Comparison of ENCODE assay signal across 8 cellular contexts in genomic region chr2:84458436-84459027, GRCh38. TPM values are rescaled to one million over a fixed set of nuclear protein-coding genes. Genes with fewer than 3 reads are reported as not detected.
DNase-seq lines count a peak whose midpoint lies in the region; ATAC-seq and TF ChIP-seq lines count a peak whose summit lies in the region.

No MANE protein-coding gene starts in this region.

- DNase-seq in GM12864 (ENCODE audit: low read depth) = no peak
- peak; percentile 9 for DNase-seq in LHCN-M2 (ENCODE audit: low read depth)
- DNase-seq in activated naive CD4-positive, alpha-beta T cell treated with anti-CD3 and anti-CD28 coated beads, Interleukin-2, amount 50 U/mL, for 72 hours (ENCODE audit: low spot score in 2 of 2) = peak in 1 of 2 donors; percentile 30
- no peak for DNase-seq in right atrium auricular region (ENCODE audit: low spot score)
- DNase-seq in sciatic nerve (ENCODE audit: low spot score) = no peak
- DNase-seq in NCI-H2196 (lab: John Stamatoyannopoulos, UW; ENCODE audit: unreplicated experiment) = no peak
- no peak for DNase-seq in NCI-H2029 treated with DMSO at 0.1 percent for 48 hours (lab: John Stamatoyannopoulos, UW)

- peaks cover 0 to 37% of the 10 kb centered on the region in 2 donors for H3K4me1 ChIP-seq in right atrium auricular region

- peaks cover 4% of the 10 kb centered on the region for H3K36me3 ChIP-seq in right atrium auricular region

- peak overlapping the region; percentile 93 to 98 for H3K27ac ChIP-seq in right atrium auricular region

- H3K36me3 Mint-ChIP-seq in activated naive CD4-positive, alpha-beta T cell treated with anti-CD3 and anti-CD28 coated beads, Interleukin-2, amount 50 U/mL, for 72 hours = peaks cover 13 to 15% of the 10 kb centered on the region in 2 donors

- H3K4me3 ChIP-seq in GM12864 (ENCODE audit: low read depth, low read length) = peak overlapping the region; percentile 87
- H3K4me3 ChIP-seq in right atrium auricular region = peak overlapping the region; percentile 92 to 100

- intact Hi-C loops in sciatic nerve (cut with DNase I) = no loop called here

- peak overlapping the region; percentile 98 to 100 for H3K27ac Mint-ChIP-seq in activated naive CD4-positive, alpha-beta T cell treated with anti-CD3 and anti-CD28 coated beads, Interleukin-2, amount 50 U/mL, for 72 hours

- TF ChIP-seq CTCF in GM12864 (IDR thresholded peaks at IDR 0.05; ENCODE audit: low read depth, low read length, missing control alignments) (no peak), right atrium auricular region (IDR thresholded peaks at IDR 0.05) (no peak)

- no peaks in the 10 kb centered on the region for H3K9me3 Mint-ChIP-seq in activated naive CD4-positive, alpha-beta T cell treated with anti-CD3 and anti-CD28 coated beads, Interleukin-2, amount 50 U/mL, for 72 hours

- H3K27me3 ChIP-seq in right atrium auricular region = no peaks in the 10 kb centered on the region

- H3K9me3 ChIP-seq in right atrium auricular region = no peaks in the 10 kb centered on the region

- peak; percentile 33 for ATAC-seq in GM21737 (IDR thresholded peaks at IDR 0.05; ENCODE audit: unreplicated experiment)
- peak; percentile 47 to 53 for ATAC-seq in activated naive CD4-positive, alpha-beta T cell treated with anti-CD3 and anti-CD28 coated beads, Interleukin-2, amount 50 U/mL, for 72 hours
- peak; percentile 17 for ATAC-seq in sciatic nerve

RNA-seq across cellular contexts. Expression of gene SUCLG1, which starts 0.5 kb away (rescaled TPM):
- total RNA-seq in LHCN-M2 (2014; rRNA removed) (49.6 and 52.5 TPM in 2 replicates), right atrium auricular region (100 to 1,000 TPM; 139 to 197 TPM), sciatic nerve (55.4 TPM)
- polyA plus RNA-seq in LHCN-M2 (2012) = 68.9 TPM
- total RNA-seq in activated naive CD4-positive, alpha-beta T cell treated with anti-CD3 and anti-CD28 coated beads, Interleukin-2, amount 50 U/mL, for 72 hours = 10 to 100 TPM; 55.6 to 73.9 TPM

RNA-seq across cellular contexts. Expression of gene DNAH6, which starts 57.8 kb away (rescaled TPM):
- total RNA-seq in LHCN-M2 (2014; rRNA removed) (not detected in 2 replicates), right atrium auricular region (under 1 TPM; 0.24 to 0.30 TPM), sciatic nerve (2.0 TPM)
- polyA plus RNA-seq in LHCN-M2 (2012) = not detected
- 1 to 10 TPM in 1 of 2 donors, under 1 TPM in 1; 0.20 to 2.6 TPM for total RNA-seq in activated naive CD4-positive, alpha-beta T cell treated with anti-CD3 and anti-CD28 coated beads, Interleukin-2, amount 50 U/mL, for 72 hours
